ENCODE assay signal across 9 cellular contexts in the genomic region with DNA sequence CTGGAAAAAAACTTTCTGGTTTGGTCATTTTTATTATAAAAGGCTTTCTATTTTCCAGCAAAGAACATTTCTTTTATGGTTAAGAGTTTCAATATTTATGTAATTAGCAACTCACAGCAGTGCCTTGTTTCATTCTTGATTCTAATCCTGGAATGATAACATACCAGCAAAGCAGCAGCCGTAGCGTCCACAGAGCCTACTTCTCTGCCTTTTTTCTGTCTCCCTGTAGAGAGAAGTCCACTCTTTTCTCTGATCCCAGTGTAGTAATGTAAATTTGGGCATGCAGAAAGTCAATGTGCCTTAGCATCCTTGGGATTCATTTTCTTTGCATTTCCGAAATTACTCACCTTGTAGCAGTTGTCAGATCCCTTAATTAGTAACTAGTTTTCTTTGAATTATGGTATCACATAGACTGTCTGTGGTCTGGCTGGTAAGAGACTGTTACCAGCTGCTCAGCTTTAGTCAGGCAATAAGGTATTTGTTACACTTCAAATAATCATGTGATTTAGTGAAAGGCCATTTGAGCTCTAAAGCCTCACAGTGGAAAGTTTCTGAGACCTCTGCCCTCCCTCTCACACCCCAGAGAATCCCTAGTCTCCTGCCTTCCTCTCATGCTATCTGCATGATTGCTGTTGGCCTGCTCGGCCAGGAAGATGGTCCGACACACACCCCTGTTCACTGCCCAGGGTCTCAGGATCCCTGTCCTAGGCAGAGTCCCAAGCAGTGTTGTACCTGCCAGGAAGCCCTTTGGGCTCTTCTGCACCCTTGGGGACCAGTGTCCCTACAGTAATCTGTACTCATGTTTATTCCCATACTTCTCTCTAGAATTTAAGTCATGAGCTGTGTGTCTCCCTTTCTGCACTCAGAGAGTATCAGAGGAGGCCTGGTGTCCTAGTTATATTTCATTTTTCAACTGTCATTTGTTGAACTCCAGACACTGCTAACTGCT.
A peak's percentile ranks its signal among the peaks of the same experiment; 100 is the strongest.
DNase-seq lines count a peak whose midpoint lies in the region; ATAC-seq, FAIRE-seq and TF ChIP-seq lines count a peak whose summit lies in the region.
"Had no signal": no experiment of that assay in that cellular context is flagged by ENCODE, and none has a peak within 500 bp of the region (broad histone marks: within the 10 kb centered on the region; RNA-seq: fewer than 3 reads in every experiment).

No MANE protein-coding gene starts in this region.

- no peak for TF ChIP-seq CTCF in sigmoid colon (IDR thresholded peaks at IDR 0.05)
- TF ChIP-seq CTCF in RWPE1 (conservative IDR thresholded peaks at IDR 0.05; ENCODE audit: low read depth): no peak

- ATAC-seq in GM18907 (IDR thresholded peaks at IDR 0.05; ENCODE audit: unreplicated experiment) (peak; percentile 91), HG02588 (IDR thresholded peaks at IDR 0.05; ENCODE audit: unreplicated experiment) (peak; percentile 87)

- peak; percentile 80 for DNase-seq in RCC 7860 (ENCODE audit: low spot score)
- no peak for DNase-seq in sigmoid colon
- DNase-seq in stimulated activated CD4-positive, alpha-beta T cell treated with anti-CD3 and anti-CD28 coated beads, Interleukin-1b, Interleukin-23, amount 100 ng/mL, for 48 hours: no peak
- no peak for DNase-seq in stimulated activated naive CD4-positive, alpha-beta T cell treated with Interleukin-2 at 50 U/mL for 16 hours (lab: John Stamatoyannopoulos, UW)
- DNase-seq in HT-29 (ENCODE audit: low spot score): no peak
- no peak for DNase-seq in RWPE1 (ENCODE audit: low spot score)

- POLR2A ChIA-PET in RWPE1 (lab: Yijun Ruan, JAX; ENCODE audit: low non-redundant PET): no interaction called here

- no peak overlapping the region for H3K4me3 ChIP-seq in sigmoid colon

- WGBS in sigmoid colon, 2 donors: 82 to 83% methylated on average over 5 of the region's 5 CpGs

- TF ChIP-seq POLR2A in sigmoid colon (IDR thresholded peaks at IDR 0.05): no peak

- TF ChIP-seq EP300 in sigmoid colon (IDR thresholded peaks at IDR 0.05): no peak

- no peaks in the 10 kb centered on the region for H3K36me3 ChIP-seq in sigmoid colon

- H3K4me1 ChIP-seq in sigmoid colon: peaks cover 0 to 70% (median 61%) of the 10 kb centered on the region in 4 donors

- H3K9me3 ChIP-seq in sigmoid colon: no peaks in the 10 kb centered on the region

- H3K27me3 ChIP-seq in sigmoid colon: no peaks in the 10 kb centered on the region

- H3K27ac ChIP-seq in sigmoid colon (peak overlapping the region; percentile 37 to 64 (median 54)), RWPE1 (no peak overlapping the region)
- H3K27ac ChIP-seq: HL-60 had no signal

- FAIRE-seq in RCC 7860 (lab: Jason Lieb, UNC): peak; percentile 96

- intact Hi-C loops in sigmoid colon (cut with DNase I): no loop called here

- CTCF ChIA-PET in RWPE1 (lab: Yijun Ruan, JAX): interaction anchor here (0.9 kb wide), 1 partner anchor 15 kb away, joined by 3 read pairs; no protein-coding TSS in a partner anchor
